Comparison of ENCODE assay signal across 24 cellular contexts in the genomic region with DNA sequence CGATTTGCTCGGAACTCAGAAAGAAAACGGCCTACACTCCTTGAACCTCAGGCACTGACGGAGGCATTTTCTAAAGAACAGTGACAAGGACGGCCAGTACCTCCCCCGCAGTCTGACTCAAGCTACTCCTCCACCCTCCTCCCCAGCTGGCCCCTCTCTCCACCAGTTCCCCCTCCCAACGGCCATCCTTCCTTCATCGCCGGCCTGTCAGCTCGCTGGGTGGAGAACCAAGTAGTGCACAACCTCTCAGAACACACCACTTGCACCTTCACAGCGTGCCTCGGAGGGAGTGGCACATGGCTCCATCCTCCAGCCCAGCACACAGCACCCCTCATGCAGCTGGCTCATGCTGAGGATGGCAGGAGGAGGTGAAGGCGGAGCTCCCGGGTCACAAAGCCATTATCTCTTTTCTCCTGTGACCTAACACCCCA. TPM values are rescaled to one million over a fixed set of nuclear protein-coding genes. Genes with fewer than 3 reads are reported as not detected.
DNase-seq lines count a peak whose midpoint lies in the region; ATAC-seq, FAIRE-seq and TF ChIP-seq lines count a peak whose summit lies in the region.
"Had no signal": no experiment of that assay in that cellular context is flagged by ENCODE, and none has a peak within 500 bp of the region (broad histone marks: within the 10 kb centered on the region; RNA-seq: fewer than 3 reads in every experiment).

No MANE protein-coding gene starts in this region.

- TF ChIP-seq RAD21 in IMR-90 (IDR thresholded peaks at IDR 0.05; ENCODE audit: low read length), result no peak

- ATAC-seq in IMR-90 (ENCODE audit: low read depth) (no peak), gastrocnemius medialis (no peak), HG02970 (IDR thresholded peaks at IDR 0.05; ENCODE audit: low FRiP score, unreplicated experiment) (no peak)
- ATAC-seq: naive thymus-derived CD8-positive, alpha-beta T cell; PC-3; stimulated activated effector memory CD8-positive, alpha-beta T cell treated with anti-CD3 and anti-CD28 coated beads, Interleukin-12 subunit alpha, Interleukin-12 subunit beta, amount 100 ng/mL, for 72 hours; WTC11 had no signal

- H3K4me1 ChIP-seq in IMR-90 (ENCODE audit: control insufficient read depth, insufficient read depth, low read length) (peaks cover 22% of the 10 kb centered on the region), astrocyte (ENCODE audit: insufficient read depth, low read length) (peaks cover 15% of the 10 kb centered on the region), gastrocnemius medialis (peaks cover 14 to 19% of the 10 kb centered on the region in 2 donors)

- H2AK9ac ChIP-seq in IMR-90 (replicated peaks; ENCODE audit: low read depth, low read length, poor library complexity), result peak overlapping the region; percentile 75

- H3K36me3 Mint-ChIP-seq in astrocyte (ENCODE audit: low read depth, unreplicated experiment), result peaks cover 3% of the 10 kb centered on the region
- H3K36me3 Mint-ChIP-seq: CD8-positive, alpha-beta memory T cell; naive thymus-derived CD8-positive, alpha-beta T cell; stimulated activated effector memory CD8-positive, alpha-beta T cell treated with anti-CD3 and anti-CD28 coated beads, Interleukin-12 subunit alpha, Interleukin-12 subunit beta, amount 100 ng/mL, for 72 hours; WTC11 had no signal

- H4K5ac ChIP-seq in IMR-90 (ENCODE audit: low read depth, low read length), result no peak overlapping the region

- H3K14ac ChIP-seq in IMR-90 (replicated peaks; ENCODE audit: low read depth, low read length), result no peak overlapping the region

- peaks cover 11% of the 10 kb centered on the region for H3K27me3 ChIP-seq in IMR-90 (ENCODE audit: control insufficient read depth, insufficient read depth, low read length)
- H3K27me3 ChIP-seq in astrocyte (ENCODE audit: insufficient read depth, low read length), result peaks cover 11% of the 10 kb centered on the region
- H3K27me3 ChIP-seq in gastrocnemius medialis, result no peaks in the 10 kb centered on the region
- H3K27me3 ChIP-seq: SJSA1 had no signal

- peak; percentile 30 for DNase-seq in IMR-90
- DNase-seq in astrocyte (ENCODE audit: low read depth), result no peak
- DNase-seq in iPS-NIHi7 (ENCODE audit: extremely low spot score), result peak; percentile 48
- DNase-seq in gastrocnemius medialis, result peak in 1 of 2 donors; percentile 24
- no peak for DNase-seq in NCI-H1417 treated with DMSO at 0.1 percent for 48 hours (lab: John Stamatoyannopoulos, UW)
- DNase-seq in DMS153 (lab: John Stamatoyannopoulos, UW), result no peak
- no peak for DNase-seq in NOMO-1 (lab: John Stamatoyannopoulos, UW; ENCODE audit: unreplicated experiment in 2 of 2)
- DNase-seq: activated CD4-positive, alpha-beta memory T cell treated with anti-CD3 and anti-CD28 coated beads, Interleukin-2, amount 10 ng/mL, durations not matched to agents 7 days and 5 days; activated naive CD4-positive, alpha-beta T cell treated with anti-CD3 and anti-CD28 coated beads, Interleukin-2, amount 50 U/mL, for 16 hours; activated T-cell treated with anti-CD3 and anti-CD28 coated beads, Interleukin-2, amount 50 U/mL, for 1 hour; CD8-positive, alpha-beta memory T cell; DMS79; mesendoderm; naive thymus-derived CD8-positive, alpha-beta T cell; NCI-H1417; NCI-H2171 treated with DMSO at 0.1 percent for 48 hours; PC-3 had no signal

- H3K4me1 Mint-ChIP-seq in astrocyte (ENCODE audit: low read depth, unreplicated experiment), result peaks cover 9% of the 10 kb centered on the region

- H3K23ac ChIP-seq in IMR-90 (ENCODE audit: low read depth, low read length), result no peak overlapping the region; the same call in 1 of the 2 replicates

- H3K4ac ChIP-seq in IMR-90 (ENCODE audit: low read depth, low read length), result peak overlapping the region; percentile 29

- no peak overlapping the region for H4K91ac ChIP-seq in IMR-90 (ENCODE audit: insufficient read depth, low read depth, low read length)

- H2BK20ac ChIP-seq in IMR-90 (ENCODE audit: low read depth, low read length), result no peak overlapping the region

- BruUV-seq in IMR-90 (replicated peaks; lab: Mats Ljungman, UMichigan), result no TSS peak

- H3K56ac ChIP-seq in IMR-90 (ENCODE audit: extremely low read depth, insufficient read depth, low read length), result no peak overlapping the region

- H3K27ac Mint-ChIP-seq in astrocyte (ENCODE audit: unreplicated experiment), result peak overlapping the region; percentile 41
- H3K27ac Mint-ChIP-seq: activated CD4-positive, alpha-beta memory T cell treated with anti-CD3 and anti-CD28 coated beads, Interleukin-2, amount 10 ng/mL, durations not matched to agents 7 days and 5 days; stimulated activated effector memory CD8-positive, alpha-beta T cell treated with anti-CD3 and anti-CD28 coated beads, Interleukin-12 subunit alpha, Interleukin-12 subunit beta, amount 100 ng/mL, for 72 hours; WTC11 had no signal

- peak overlapping the region in 1 of 2 experiments; percentile 35; a peak in 1 of 4 replicates for H4K8ac ChIP-seq in IMR-90 (ENCODE audit: low read depth in 2 of 2, low read length in 2 of 2)

- H3K27ac ChIP-seq in IMR-90 (ENCODE audit: insufficient read depth, low read length), result no peak overlapping the region
- H3K27ac ChIP-seq in astrocyte (ENCODE audit: low read depth, low read length), result no peak overlapping the region
- peak overlapping the region in 3 of 4 donors; percentile 28 to 34 (median 34) for H3K27ac ChIP-seq in gastrocnemius medialis
- H3K27ac ChIP-seq: SJSA1, thoracic aorta had no signal

- H3K9ac ChIP-seq in IMR-90 (ENCODE audit: low read depth, low read length), result no peak overlapping the region
- H3K9ac ChIP-seq in astrocyte (ENCODE audit: low read length), result no peak overlapping the region

- H3K18ac ChIP-seq in IMR-90 (ENCODE audit: low read depth, low read length), result no peak overlapping the region

- H3K4me2 ChIP-seq in IMR-90 (ENCODE audit: low read depth, low read length) (no peak overlapping the region), astrocyte (ENCODE audit: low read length) (no peak overlapping the region)

- in situ Hi-C loops in IMR-90 (cut with MboI; ENCODE audit: low sequenced_read_pairs), result loop anchor here (25.0 kb wide), 1 partner anchor 581 kb away; a partner anchor contains a TSS
- in situ Hi-C loops in gastrocnemius medialis (cut with MboI; ENCODE audit: low sequenced_read_pairs in 4 of 4), result loop anchor here in 1 of 4 donors (25.0 kb wide), 1 partner anchor 731 kb away; a partner anchor contains a TSS

- dilution Hi-C loops in IMR-90 (cut with HindIII; ENCODE audit: low sequenced_read_pairs, unreplicated experiment), result no loop called here

- H2BK5ac ChIP-seq in IMR-90 (ENCODE audit: low read depth, low read length, poor library complexity, severe bottlenecking), result no peak overlapping the region

- peak overlapping the region; percentile 24; the same call in 1 of the 2 replicates for H2BK120ac ChIP-seq in IMR-90 (ENCODE audit: low read depth, low read length)

- WGBS in IMR-90 (ENCODE audit: extremely low coverage in 2 of 2, insufficient read length in 1 of 2), 2 experiments, result no CpG with 5 or more reads among the region's 14 CpGs

- no peak for TF ChIP-seq POLR2A in IMR-90 (IDR thresholded peaks at IDR 0.05; ENCODE audit: low read depth, low read length)
- TF ChIP-seq POLR2A in gastrocnemius medialis (IDR thresholded peaks at IDR 0.05), result no peak

- H2BK15ac ChIP-seq in IMR-90 (ENCODE audit: low read depth, low read length), result no peak overlapping the region

- H2AFZ ChIP-seq in IMR-90 (replicated peaks; ENCODE audit: low read length, poor library complexity) (peak overlapping the region; percentile 89), astrocyte (ENCODE audit: low read depth, low read length) (no peak overlapping the region)

- H3K9me3 ChIP-seq in IMR-90 (ENCODE audit: control insufficient read depth, insufficient read depth, low read length) (no peaks in the 10 kb centered on the region), astrocyte (ENCODE audit: insufficient read depth, low read depth, low read length) (no peaks in the 10 kb centered on the region), gastrocnemius medialis (no peaks in the 10 kb centered on the region)
- H3K9me3 ChIP-seq: SJSA1, thoracic aorta had no signal

- no peaks in the 10 kb centered on the region for H4K20me1 ChIP-seq in IMR-90 (ENCODE audit: insufficient read depth, low read length)
- H4K20me1 ChIP-seq in astrocyte (ENCODE audit: insufficient read depth, low read length), result no peaks in the 10 kb centered on the region

- peaks cover 5% of the 10 kb centered on the region; the same call in 1 of the 2 replicates for H3K9me1 ChIP-seq in IMR-90 (ENCODE audit: insufficient read depth, low read length)

- no peaks in the 10 kb centered on the region for H3K79me2 ChIP-seq in astrocyte (ENCODE audit: insufficient read depth, low read length)

- H3K27me3 Mint-ChIP-seq in astrocyte (ENCODE audit: low read depth, unreplicated experiment), result peaks cover 36% of the 10 kb centered on the region

- no peak for TF ChIP-seq CTCF in IMR-90 (conservative IDR thresholded peaks at IDR 0.05; ENCODE audit: low read depth, low read length)
- no peak for TF ChIP-seq CTCF in astrocyte (IDR thresholded peaks at IDR 0.05; ENCODE audit: insufficient read depth, low read depth, low read length)
- no peak for TF ChIP-seq CTCF in gastrocnemius medialis (IDR thresholded peaks at IDR 0.05 in 4 of 5, conservative IDR thresholded peaks at IDR 0.05 in 1 of 5)

- no peak overlapping the region for H2AK5ac ChIP-seq in IMR-90 (ENCODE audit: low read depth, low read length)

- H3K4me3 ChIP-seq in IMR-90 (ENCODE audit: insufficient read depth, low read depth, low read length) (no peak overlapping the region), astrocyte (ENCODE audit: insufficient read depth, low read depth, low read length) (no peak overlapping the region), gastrocnemius medialis (no peak overlapping the region)
- H3K4me3 ChIP-seq: SJSA1, thoracic aorta had no signal

- peaks cover 2% of the 10 kb centered on the region for H3K9me3 Mint-ChIP-seq in astrocyte (ENCODE audit: unreplicated experiment)
- H3K9me3 Mint-ChIP-seq: activated CD4-positive, alpha-beta memory T cell treated with anti-CD3 and anti-CD28 coated beads, Interleukin-2, amount 10 ng/mL, durations not matched to agents 7 days and 5 days; naive thymus-derived CD8-positive, alpha-beta T cell; stimulated activated effector memory CD8-positive, alpha-beta T cell treated with anti-CD3 and anti-CD28 coated beads, Interleukin-12 subunit alpha, Interleukin-12 subunit beta, amount 100 ng/mL, for 72 hours; WTC11 had no signal

- POLR2A ChIA-PET in IMR-90 (lab: Charles Lee; ENCODE audit: unreplicated experiment), result no interaction called here

- no peaks in the 10 kb centered on the region for H3K36me3 ChIP-seq in IMR-90 (ENCODE audit: control insufficient read depth, insufficient read depth, low read length)
- H3K36me3 ChIP-seq in astrocyte (ENCODE audit: insufficient read depth, low read length), result no peaks in the 10 kb centered on the region
- H3K36me3 ChIP-seq in gastrocnemius medialis, result no peaks in the 10 kb centered on the region
- H3K36me3 ChIP-seq: SJSA1, thoracic aorta had no signal

- intact Hi-C loops in IMR-90 (cut with micrococcal nuclease) (no loop called here), gastrocnemius medialis (cut with DNase I; ENCODE audit: low total_unique reads) (no loop called here)

- H3K4me3 Mint-ChIP-seq in astrocyte (ENCODE audit: unreplicated experiment), result no peak overlapping the region
- H3K4me3 Mint-ChIP-seq: activated CD4-positive, alpha-beta memory T cell treated with anti-CD3 and anti-CD28 coated beads, Interleukin-2, amount 10 ng/mL, durations not matched to agents 7 days and 5 days; CD8-positive, alpha-beta memory T cell; stimulated activated effector memory CD8-positive, alpha-beta T cell treated with anti-CD3 and anti-CD28 coated beads, Interleukin-12 subunit alpha, Interleukin-12 subunit beta, amount 100 ng/mL, for 72 hours; WTC11 had no signal

- H3K79me1 ChIP-seq in IMR-90 (ENCODE audit: low read depth in 1 of 2, low read length in 2 of 2), result no peaks in the 10 kb centered on the region

- CTCF ChIA-PET in IMR-90 (lab: Yijun Ruan, JAX), result interaction anchor here (1.4 to 6.2 kb wide), 4 partner anchors 9 to 114 kb away, joined by 3 to 104 read pairs (median 11); no protein-coding TSS in a partner anchor

- FAIRE-seq in astrocyte (lab: Jason Lieb, UNC), result no peak
- FAIRE-seq: colon, keratinocyte had no signal

RNA-seq across cellular contexts. Expression of a gene that starts 58.8 kb away (rescaled TPM):
- total RNA-seq in IMR-90 (2012; rRNA removed) (85.0 and 109 TPM in 2 replicates), astrocyte (128 and 141 TPM in 2 replicates), gastrocnemius medialis (100 to 1,000 TPM in 3 of 4 donors, 10 to 100 TPM in 1; 78.7 to 274 (median 129) TPM)
- polyA plus RNA-seq in IMR-90 (2012; rRNA removed), result 17.3 and 20.7 TPM in 2 replicates
- polyA plus RNA-seq in IMR-90 (2012; cell fraction: cytosol; rRNA removed), result 4.4 and 7.3 TPM in 2 replicates
- 2.2 and 10.1 TPM in 2 replicates for polyA plus RNA-seq in IMR-90 (2012; cell fraction: nucleus; rRNA removed; ENCODE audit: low replicate concordance)

Comparison
In these comparisons a context has a peak if more than half of its experiments do, and no peak if none do; other contexts are left out.
1. DNase-seq: peak in IMR-90 (single experiment) and iPS-NIHi7 (single experiment); none in astrocyte (single experiment), NCI-H1417 treated with DMSO at 0.1 percent for 48 hours (single experiment), DMS153 (single experiment) and NOMO-1 (0 of 2).
2. H3K27ac ChIP-seq: peak in gastrocnemius medialis (3 of 4); none in IMR-90 (single experiment) and astrocyte (single experiment).